In the genomic region with DNA sequence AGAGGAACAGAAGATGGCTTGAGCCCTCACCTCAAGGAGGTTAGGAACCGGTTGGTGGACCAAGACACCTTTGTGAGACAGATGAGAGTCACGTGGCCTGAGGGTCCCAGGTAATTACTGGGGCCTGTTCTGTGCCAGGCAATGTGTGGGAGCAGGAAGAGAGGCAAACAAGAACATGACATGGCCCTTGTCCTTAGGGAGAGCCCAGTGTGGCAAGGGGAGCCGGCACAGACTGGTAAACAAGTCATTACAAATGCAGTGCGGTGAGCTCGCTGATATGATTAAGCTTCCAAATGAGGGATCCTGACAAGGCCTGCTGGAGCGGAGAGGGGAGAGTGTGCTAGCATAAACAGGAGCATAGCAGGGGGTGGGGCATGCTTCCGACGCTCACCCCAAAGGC, we compare ENCODE assay signal across 1 cellular context.
TF ChIP-seq lines count a peak whose summit lies in the region.

No MANE protein-coding gene starts in this region.

TF ChIP-seq in H1, 55 proteins besides CTCF, POLR2A, EP300 and RAD21:
- TF ChIP-seq RXRA (IDR thresholded peaks at IDR 0.05; ENCODE audit: insufficient read depth, low read depth, low read length), result no peak
- no peak for TF ChIP-seq YY1 (IDR thresholded peaks at IDR 0.05; ENCODE audit: low read depth, low read length)
- TF ChIP-seq HDAC2 (IDR thresholded peaks at IDR 0.05; ENCODE audit: borderline replicate concordance in 1 of 2, low read depth in 2 of 2, low read length in 2 of 2), result no peak
- TF ChIP-seq TCF12 (IDR thresholded peaks at IDR 0.05; ENCODE audit: low read depth, low read length), result no peak
- TF ChIP-seq SP4 (IDR thresholded peaks at IDR 0.05; ENCODE audit: low read length), result no peak
- TF ChIP-seq, protein P1, sequence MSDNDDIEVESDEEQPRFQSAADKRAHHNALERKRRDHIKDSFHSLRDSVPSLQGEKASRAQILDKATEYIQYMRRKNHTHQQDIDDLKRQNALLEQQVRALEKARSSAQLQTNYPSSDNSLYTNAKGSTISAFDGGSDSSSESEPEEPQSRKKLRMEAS (IDR thresholded peaks at IDR 0.05), result no peak
- TF ChIP-seq SUZ12 (IDR thresholded peaks at IDR 0.05; ENCODE audit: low read length), result no peak
- no peak for TF ChIP-seq RBBP5 (IDR thresholded peaks at IDR 0.05; ENCODE audit: borderline replicate concordance, low read depth, low read length)
- TF ChIP-seq NANOG (IDR thresholded peaks at IDR 0.05; ENCODE audit: insufficient read depth, low read depth, low read length, poor library complexity, severe bottlenecking), result no peak
- TF ChIP-seq PHF8 (conservative IDR thresholded peaks at IDR 0.05; ENCODE audit: low read depth, low read length), result no peak
- no peak for TF ChIP-seq FOSL1 (IDR thresholded peaks at IDR 0.05; ENCODE audit: insufficient read depth, low read depth, low read length)
- no peak for TF ChIP-seq BACH1 (IDR thresholded peaks at IDR 0.05; ENCODE audit: low read length)
- TF ChIP-seq JUN (IDR thresholded peaks at IDR 0.05; ENCODE audit: low read depth, low read length), result no peak
- no peak for TF ChIP-seq HDAC6 (IDR thresholded peaks at IDR 0.05; ENCODE audit: low read depth, low read length)
